Comparison of ENCODE assay signal across 1 cellular context in genomic region chr11:102296757-102297156, GRCh38. TPM values are rescaled to one million over a fixed set of nuclear protein-coding genes. Genes with fewer than 3 reads are reported as not detected.
"Had no signal": no experiment of that assay in that cellular context is flagged by ENCODE, and none has a peak within 500 bp of the region (broad histone marks: within the 10 kb centered on the region; RNA-seq: fewer than 3 reads in every experiment).

No MANE protein-coding gene starts in this region.

RNA-seq across cellular contexts. Expression of gene BIRC3, which starts 20.5 kb away (rescaled TPM):
- polyA plus RNA-seq: neural cell had no signal
